8 cellular contexts compared by ENCODE assay signal in the genomic region with DNA sequence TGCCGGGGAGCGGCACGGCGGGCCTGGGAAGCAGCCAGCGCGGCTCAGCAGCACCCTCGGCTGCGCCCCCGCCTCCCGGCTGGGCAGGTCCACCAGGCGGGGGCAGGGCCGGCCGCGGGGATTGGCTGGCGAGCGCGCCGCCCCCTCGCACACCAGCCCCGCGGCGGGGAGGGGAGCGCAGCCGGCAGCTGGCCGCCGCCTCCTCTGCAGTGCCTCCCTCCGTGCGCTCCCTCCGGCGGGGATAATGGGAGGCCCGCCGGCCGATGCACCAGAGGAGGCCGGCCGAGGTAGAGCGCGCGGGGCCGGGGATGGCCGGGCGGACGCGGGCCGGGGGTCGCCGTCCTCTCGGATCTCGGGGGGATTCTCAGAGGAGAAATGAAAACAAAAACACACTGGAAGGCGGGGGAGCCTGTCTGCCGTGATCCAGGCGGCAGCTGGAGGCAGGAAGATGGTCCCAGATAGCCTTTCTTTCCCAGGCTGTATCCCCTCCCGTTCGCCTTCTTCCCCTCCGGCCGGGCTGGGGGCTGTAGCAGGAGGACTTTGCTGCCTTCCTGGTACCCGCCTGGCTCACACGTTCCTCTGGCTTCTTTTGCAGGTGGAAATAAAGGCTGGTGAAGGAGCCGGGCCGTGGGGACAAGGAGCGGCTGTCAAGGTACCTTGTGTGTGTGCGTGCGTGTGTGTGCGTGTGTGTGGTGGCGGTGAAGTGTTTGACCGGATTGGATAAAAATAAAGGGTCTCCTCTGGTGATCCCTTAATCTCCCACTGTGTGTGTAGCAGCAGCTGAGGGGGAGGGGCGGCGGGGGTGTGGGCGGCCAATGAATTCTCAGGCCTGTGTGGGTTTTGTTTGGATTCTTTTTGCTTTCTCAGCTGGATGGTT. TPM values are rescaled to one million over a fixed set of nuclear protein-coding genes. Genes with fewer than 3 reads are reported as not detected.
A peak's percentile ranks its signal among the peaks of the same experiment; 100 is the strongest.
DNase-seq lines count a peak whose midpoint lies in the region; ATAC-seq and TF ChIP-seq lines count a peak whose summit lies in the region.

No MANE protein-coding gene starts in this region.

- H3K4me3 Mint-ChIP-seq in stimulated activated memory B cell treated with anti-CD40 and anti-IgM and Interleukin-4, amounts not matched to agents 10 μg/mL and 1 μg/mL and 100 μg/mL, for 72 hours: peak overlapping the region; percentile 79

- peaks cover 88% of the 10 kb centered on the region for H3K4me1 Mint-ChIP-seq in stimulated activated memory B cell treated with anti-CD40 and anti-IgM and Interleukin-4, amounts not matched to agents 10 μg/mL and 1 μg/mL and 100 μg/mL, for 72 hours

- H3K36me3 ChIP-seq in esophagus squamous epithelium: peaks cover 0 to 19% (median 0%) of the 10 kb centered on the region in 3 donors
- no peaks in the 10 kb centered on the region for H3K36me3 ChIP-seq in muscle layer of duodenum (ENCODE audit: control insufficient read depth in 1 of 2, insufficient read depth in 2 of 2, low read length in 2 of 2)

- DNase-seq in Ammon's horn (ENCODE audit: low spot score) (peak; percentile 95), GM19240 (ENCODE audit: insufficient read length, low spot score) (peak; percentile 75), NCI-H774 (lab: John Stamatoyannopoulos, UW) (peak; percentile 84), activated T-cell treated with anti-CD3 and anti-CD28 coated beads for 48 hours (ENCODE audit: low read depth) (peak; percentile 80), esophagus squamous epithelium (lab: John Stamatoyannopoulos, UW) (no peak)

- H3K27ac ChIP-seq in esophagus squamous epithelium (peak overlapping the region; percentile 43 to 78 (median 68)), muscle layer of duodenum (ENCODE audit: low read length) (no peak overlapping the region)

- H3K4me1 ChIP-seq in esophagus squamous epithelium (peaks cover 43 to 89% (median 54%) of the 10 kb centered on the region in 3 donors), muscle layer of duodenum (ENCODE audit: control insufficient read depth in 1 of 2, insufficient read depth in 2 of 2, low read length in 2 of 2) (peaks cover 25 to 37% of the 10 kb centered on the region in 2 donors)

- no peaks in the 10 kb centered on the region for H3K9me3 ChIP-seq in esophagus squamous epithelium
- H3K9me3 ChIP-seq in muscle layer of duodenum (ENCODE audit: control insufficient read depth in 1 of 2, low read length in 2 of 2): no peaks in the 10 kb centered on the region

- no peaks in the 10 kb centered on the region for H3K27me3 Mint-ChIP-seq in stimulated activated memory B cell treated with anti-CD40 and anti-IgM and Interleukin-4, amounts not matched to agents 10 μg/mL and 1 μg/mL and 100 μg/mL, for 72 hours

- TF ChIP-seq POLR2A in esophagus squamous epithelium (IDR thresholded peaks at IDR 0.05): peak in 2 of 4 donors; percentile 47 to 70

- peak in 4 of 6 experiments; percentile 20 to 33 (median 25) for TF ChIP-seq CTCF in esophagus squamous epithelium (IDR thresholded peaks at IDR 0.05)

- H3K27ac Mint-ChIP-seq in stimulated activated memory B cell treated with anti-CD40 and anti-IgM and Interleukin-4, amounts not matched to agents 10 μg/mL and 1 μg/mL and 100 μg/mL, for 72 hours: peak overlapping the region; percentile 17

- no peaks in the 10 kb centered on the region for H3K27me3 ChIP-seq in esophagus squamous epithelium
- H3K27me3 ChIP-seq in muscle layer of duodenum (ENCODE audit: low read depth, low read length): no peaks in the 10 kb centered on the region

- no peaks in the 10 kb centered on the region for H3K9me3 Mint-ChIP-seq in stimulated activated memory B cell treated with anti-CD40 and anti-IgM and Interleukin-4, amounts not matched to agents 10 μg/mL and 1 μg/mL and 100 μg/mL, for 72 hours

- peak overlapping the region; percentile 44 to 76 (median 56) for H3K4me3 ChIP-seq in esophagus squamous epithelium
- H3K4me3 ChIP-seq in muscle layer of duodenum (ENCODE audit: low read depth in 1 of 2, low read length in 2 of 2): peak overlapping the region; percentile 65 to 68

- peaks cover 28% of the 10 kb centered on the region for H3K36me3 Mint-ChIP-seq in stimulated activated memory B cell treated with anti-CD40 and anti-IgM and Interleukin-4, amounts not matched to agents 10 μg/mL and 1 μg/mL and 100 μg/mL, for 72 hours

- WGBS in esophagus squamous epithelium, 2 donors: 5 to 37% methylated on average over 11 to 31 of the region's 68 CpGs

- intact Hi-C loops in esophagus squamous epithelium (cut with DNase I): no loop called here

- peak; percentile 85 for ATAC-seq in HG03439 (IDR thresholded peaks at IDR 0.05; ENCODE audit: unreplicated experiment)
- ATAC-seq in stimulated activated memory B cell treated with anti-CD40 and anti-IgM and Interleukin-4, amounts not matched to agents 10 μg/mL and 1 μg/mL and 100 μg/mL, for 72 hours: peak; percentile 96

RNA-seq across cellular contexts. Expression of a gene that starts 18.0 kb away (rescaled TPM):
- total RNA-seq in esophagus squamous epithelium: 10 to 100 TPM in 3 of 4 donors, 1 to 10 TPM in 1; 6.6 to 20.2 (median 16.2) TPM
